Comparison of ENCODE assay signal across 21 cellular contexts in genomic region chr6:90811596-90812226, GRCh38.
DNase-seq lines count a peak whose midpoint lies in the region; ATAC-seq and TF ChIP-seq lines count a peak whose summit lies in the region.
"Had no signal": no experiment of that assay in that cellular context is flagged by ENCODE, and none has a peak within 500 bp of the region (broad histone marks: within the 10 kb centered on the region; RNA-seq: fewer than 3 reads in every experiment).

No MANE protein-coding gene starts in this region.

- no peaks in the 10 kb centered on the region for H3K9me3 ChIP-seq in endocrine pancreas (ENCODE audit: control insufficient read depth, low read length)
- peaks cover 0 to 7% (median 0%) of the 10 kb centered on the region in 3 donors for H3K9me3 ChIP-seq in esophagus squamous epithelium
- H3K9me3 ChIP-seq: transverse colon had no signal

- no peak overlapping the region for H3K9ac ChIP-seq in endocrine pancreas (ENCODE audit: control insufficient read depth, insufficient read depth, low read length)

- peak; percentile 42 for DNase-seq in COLO668 (lab: John Stamatoyannopoulos, UW; ENCODE audit: unreplicated experiment)
- DNase-seq in NCI-H128 (lab: John Stamatoyannopoulos, UW; ENCODE audit: unreplicated experiment): peak; percentile 76
- DNase-seq in NCI-H2196 treated with DMSO at 0.1 percent for 48 hours (lab: John Stamatoyannopoulos, UW; ENCODE audit: unreplicated experiment): peak; percentile 56
- DNase-seq in UCSD-AML1 (lab: John Stamatoyannopoulos, UW; ENCODE audit: unreplicated experiment): no peak
- DNase-seq in esophagus squamous epithelium (lab: John Stamatoyannopoulos, UW): no peak
- DNase-seq: activated CD8-positive, alpha-beta T cell treated with anti-CD3 and anti-CD28 coated beads for 36 hours; activated naive CD8-positive, alpha-beta T cell treated with anti-CD3 and anti-CD28 coated beads, Interleukin-2, amount 50 U/mL, for 24 hours; CD4-positive, alpha-beta memory T cell; effector CD8-positive, alpha-beta T cell; KBM-7; left colon; NCI-H1694; PC-3; small intestine; SW 1271; transverse colon; WERI-Rb-1 had no signal

- H3K27me3 ChIP-seq in endocrine pancreas (ENCODE audit: control insufficient read depth, insufficient read depth, low read length) (peaks cover under 1% of the 10 kb centered on the region), esophagus squamous epithelium (no peaks in the 10 kb centered on the region)
- H3K27me3 ChIP-seq: transverse colon had no signal

- ATAC-seq in GM21526 (IDR thresholded peaks at IDR 0.05; ENCODE audit: low FRiP score, unreplicated experiment) (no peak), HG03354 (IDR thresholded peaks at IDR 0.05; ENCODE audit: poor library complexity, severe bottlenecking, unreplicated experiment) (no peak)
- ATAC-seq: activated CD8-positive, alpha-beta T cell treated with anti-CD3 and anti-CD28 coated beads for 36 hours; activated naive CD8-positive, alpha-beta T cell treated with anti-CD3 and anti-CD28 coated beads, Interleukin-2, amount 50 U/mL, for 24 hours; left colon; PC-3; stimulated activated memory B cell treated with anti-CD40 and anti-IgM and Interleukin-4, amounts not matched to agents 10 μg/mL and 1 μg/mL and 100 μg/mL, for 72 hours had no signal

- no peak for TF ChIP-seq CTCF in esophagus squamous epithelium (IDR thresholded peaks at IDR 0.05)

- H3K4me1 ChIP-seq in endocrine pancreas (ENCODE audit: control insufficient read depth, insufficient read depth, low read length) (peaks cover 10% of the 10 kb centered on the region), esophagus squamous epithelium (no peaks in the 10 kb centered on the region)
- H3K4me1 ChIP-seq: transverse colon had no signal

- TF ChIP-seq POLR2A in esophagus squamous epithelium (IDR thresholded peaks at IDR 0.05): no peak

- no peak overlapping the region for H3K27ac ChIP-seq in esophagus squamous epithelium
- H3K27ac ChIP-seq: transverse colon, WERI-Rb-1 had no signal

- 64 to 67% methylated on average over 11 of the region's 11 CpGs for WGBS in esophagus squamous epithelium, 2 donors

- H3K4me3 ChIP-seq in endocrine pancreas (ENCODE audit: control insufficient read depth, insufficient read depth, low read length) (peak overlapping the region; percentile 62), esophagus squamous epithelium (no peak overlapping the region)
- H3K4me3 ChIP-seq: transverse colon had no signal

- H3K36me3 ChIP-seq in endocrine pancreas (ENCODE audit: control insufficient read depth, insufficient read depth, low read length) (no peaks in the 10 kb centered on the region), esophagus squamous epithelium (no peaks in the 10 kb centered on the region)
- H3K36me3 ChIP-seq: transverse colon, WERI-Rb-1 had no signal

- intact Hi-C loops in esophagus squamous epithelium (cut with DNase I): no loop called here

Comparison
In these comparisons a context has a peak if more than half of its experiments do, and no peak if none do; other contexts are left out.
1. DNase-seq: peak in COLO668 (single experiment), NCI-H128 (single experiment) and NCI-H2196 treated with DMSO at 0.1 percent for 48 hours (single experiment); none in UCSD-AML1 (single experiment) and esophagus squamous epithelium (single experiment).